24 cellular contexts compared by ENCODE assay signal in genomic region chr3:144415492-144415891, GRCh38.
DNase-seq lines count a peak whose midpoint lies in the region; ATAC-seq and TF ChIP-seq lines count a peak whose summit lies in the region.
"Had no signal": no experiment of that assay in that cellular context is flagged by ENCODE, and none has a peak within 500 bp of the region (broad histone marks: within the 10 kb centered on the region; RNA-seq: fewer than 3 reads in every experiment).

No MANE protein-coding gene starts in this region.

- no peaks in the 10 kb centered on the region for H3K4me1 Mint-ChIP-seq in activated naive CD4-positive, alpha-beta T cell treated with anti-CD3 and anti-CD28 coated beads, Interleukin-2, amount 10 ng/mL, durations not matched to agents 7 days and 5 days
- H3K4me1 Mint-ChIP-seq in activated naive CD8-positive, alpha-beta T cell treated with anti-CD3 and anti-CD28 coated beads for 36 hours = no peaks in the 10 kb centered on the region
- no peaks in the 10 kb centered on the region for H3K4me1 Mint-ChIP-seq in natural killer cell
- H3K4me1 Mint-ChIP-seq: activated B cell treated with CpG ODN at 0.5 μM for 24 hours, CD14-positive monocyte, naive B cell had no signal

- DNase-seq in COLO668 (lab: John Stamatoyannopoulos, UW; ENCODE audit: unreplicated experiment) (peak; percentile 7), NCI-H82 (lab: John Stamatoyannopoulos, UW) (peak; percentile 68), natural killer cell (no peak), aorta (no peak)
- no peak for DNase-seq in activated naive CD4-positive, alpha-beta T cell treated with anti-CD3 and anti-CD28 coated beads, Interleukin-2, amount 10 ng/mL, durations not matched to agents 7 days and 5 days
- no peak for DNase-seq in activated naive CD8-positive, alpha-beta T cell treated with anti-CD3 and anti-CD28 coated beads for 36 hours
- DNase-seq: activated B cell treated with CpG ODN at 0.5 μM for 24 hours; activated CD4-positive, alpha-beta memory T cell treated with anti-CD3 and anti-CD28 coated beads for 36 hours; caudate nucleus; foreskin melanocyte; kidney glomerular epithelial cell; naive B cell; NCI-H187; NCI-H446 treated with DMSO at 0.1 percent for 48 hours; ovary; PC-9; stimulated activated CD4-positive, alpha-beta T cell treated with anti-CD3 and anti-CD28 coated beads, Interleukin-1b, Interleukin-23, amount 100 ng/mL, for 48 hours; stimulated activated naive CD4-positive, alpha-beta T cell treated with Interleukin-2 at 50 U/mL for 16 hours; T-helper 2 cell; thyroid gland had no signal

- H3K4me1 ChIP-seq in aorta (ENCODE audit: control insufficient read depth in 1 of 2, insufficient read depth in 2 of 2, low read length in 2 of 2) = no peaks in the 10 kb centered on the region
- H3K4me1 ChIP-seq: SJSA1, thyroid gland had no signal

- H3K27me3 Mint-ChIP-seq in activated naive CD4-positive, alpha-beta T cell treated with anti-CD3 and anti-CD28 coated beads, Interleukin-2, amount 10 ng/mL, durations not matched to agents 7 days and 5 days = no peaks in the 10 kb centered on the region
- peaks cover 4% of the 10 kb centered on the region for H3K27me3 Mint-ChIP-seq in activated naive CD8-positive, alpha-beta T cell treated with anti-CD3 and anti-CD28 coated beads for 36 hours
- no peaks in the 10 kb centered on the region for H3K27me3 Mint-ChIP-seq in natural killer cell (ENCODE audit: low read depth in 2 of 2)
- H3K27me3 Mint-ChIP-seq: activated B cell treated with CpG ODN at 0.5 μM for 24 hours; activated CD4-positive, alpha-beta memory T cell treated with anti-CD3 and anti-CD28 coated beads for 36 hours had no signal

- no peak overlapping the region for H3K27ac ChIP-seq in aorta (ENCODE audit: low read depth in 1 of 2, low read length in 2 of 2)
- H3K27ac ChIP-seq: ovary, PC-9, SJSA1, thyroid gland had no signal

- no peaks in the 10 kb centered on the region for H3K27me3 ChIP-seq in aorta (ENCODE audit: control insufficient read depth in 1 of 2, insufficient read depth in 2 of 2, low read length in 1 of 2)
- H3K27me3 ChIP-seq: ovary, SJSA1, thyroid gland had no signal

- intact Hi-C loops in natural killer cell (cut with micrococcal nuclease) (no loop called here), aorta (cut with DNase I) (no loop called here)

- no peak overlapping the region for H3K4me3 Mint-ChIP-seq in activated naive CD4-positive, alpha-beta T cell treated with anti-CD3 and anti-CD28 coated beads, Interleukin-2, amount 10 ng/mL, durations not matched to agents 7 days and 5 days
- H3K4me3 Mint-ChIP-seq in activated naive CD8-positive, alpha-beta T cell treated with anti-CD3 and anti-CD28 coated beads for 36 hours = no peak overlapping the region
- H3K4me3 Mint-ChIP-seq in natural killer cell = no peak overlapping the region
- H3K4me3 Mint-ChIP-seq: activated B cell treated with CpG ODN at 0.5 μM for 24 hours; activated CD4-positive, alpha-beta memory T cell treated with anti-CD3 and anti-CD28 coated beads for 36 hours; CD14-positive monocyte; naive B cell had no signal

- no peaks in the 10 kb centered on the region for H3K36me3 ChIP-seq in aorta (ENCODE audit: control insufficient read depth in 1 of 2, insufficient read depth in 2 of 2, low read length in 1 of 2)
- H3K36me3 ChIP-seq: ovary, SJSA1, thyroid gland had no signal

- no peaks in the 10 kb centered on the region for H3K36me3 Mint-ChIP-seq in activated naive CD4-positive, alpha-beta T cell treated with anti-CD3 and anti-CD28 coated beads, Interleukin-2, amount 10 ng/mL, durations not matched to agents 7 days and 5 days
- H3K36me3 Mint-ChIP-seq in activated naive CD8-positive, alpha-beta T cell treated with anti-CD3 and anti-CD28 coated beads for 36 hours = no peaks in the 10 kb centered on the region
- no peaks in the 10 kb centered on the region for H3K36me3 Mint-ChIP-seq in natural killer cell
- H3K36me3 Mint-ChIP-seq: activated CD4-positive, alpha-beta memory T cell treated with anti-CD3 and anti-CD28 coated beads for 36 hours; CD14-positive monocyte; naive B cell had no signal

- peaks cover 1% of the 10 kb centered on the region for H3K9me3 ChIP-seq in aorta (ENCODE audit: control insufficient read depth, low read length)
- H3K9me3 ChIP-seq: ovary, SJSA1, thyroid gland had no signal

- no peak overlapping the region for H3K4me3 ChIP-seq in aorta (ENCODE audit: low read length in 2 of 2)
- H3K4me3 ChIP-seq: ovary, PC-9, SJSA1, thyroid gland had no signal

- H3K27ac Mint-ChIP-seq in activated naive CD4-positive, alpha-beta T cell treated with anti-CD3 and anti-CD28 coated beads, Interleukin-2, amount 10 ng/mL, durations not matched to agents 7 days and 5 days = no peak overlapping the region
- H3K27ac Mint-ChIP-seq in activated naive CD8-positive, alpha-beta T cell treated with anti-CD3 and anti-CD28 coated beads for 36 hours = no peak overlapping the region
- no peak overlapping the region for H3K27ac Mint-ChIP-seq in natural killer cell
- H3K27ac Mint-ChIP-seq: activated B cell treated with CpG ODN at 0.5 μM for 24 hours; activated CD4-positive, alpha-beta memory T cell treated with anti-CD3 and anti-CD28 coated beads for 36 hours; CD14-positive monocyte; naive B cell had no signal

- H3K9me3 Mint-ChIP-seq in activated naive CD4-positive, alpha-beta T cell treated with anti-CD3 and anti-CD28 coated beads, Interleukin-2, amount 10 ng/mL, durations not matched to agents 7 days and 5 days = no peaks in the 10 kb centered on the region
- H3K9me3 Mint-ChIP-seq in activated naive CD8-positive, alpha-beta T cell treated with anti-CD3 and anti-CD28 coated beads for 36 hours = no peaks in the 10 kb centered on the region
- H3K9me3 Mint-ChIP-seq in natural killer cell = peaks cover 3 to 7% of the 10 kb centered on the region in 2 donors
- H3K9me3 Mint-ChIP-seq: activated B cell treated with CpG ODN at 0.5 μM for 24 hours had no signal

- CTCF ChIA-PET in activated naive CD4-positive, alpha-beta T cell treated with anti-CD3 and anti-CD28 coated beads, Interleukin-2, amount 10 ng/mL, durations not matched to agents 7 days and 5 days (lab: Charles Lee) = no interaction called here

- WGBS in aorta, 2 donors = 77 to 98% methylated on average over 1 of the region's 1 CpG

- TF ChIP-seq CTCF in natural killer cell (IDR thresholded peaks at IDR 0.05) = no peak

- ATAC-seq in GM18498 (IDR thresholded peaks at IDR 0.05; ENCODE audit: unreplicated experiment) = peak; percentile 41
- peak; percentile 72 for ATAC-seq in HG02852 (IDR thresholded peaks at IDR 0.05; ENCODE audit: unreplicated experiment)
- no peak for ATAC-seq in natural killer cell
- no peak for ATAC-seq in aorta (ENCODE audit: low FRiP score)

Comparison
In these comparisons a context has a peak if more than half of its experiments do, and no peak if none do; other contexts are left out.
1. DNase-seq: peak in COLO668 (single experiment) and NCI-H82 (single experiment); none in activated naive CD4-positive, alpha-beta T cell treated with anti-CD3 and anti-CD28 coated beads, Interleukin-2, amount 10 ng/mL, durations not matched to agents 7 days and 5 days (single experiment), activated naive CD8-positive, alpha-beta T cell treated with anti-CD3 and anti-CD28 coated beads for 36 hours (single experiment), natural killer cell (single experiment) and aorta (0 of 2).
2. ATAC-seq: peak in GM18498 (single experiment) and HG02852 (single experiment); none in natural killer cell (0 of 3) and aorta (single experiment).